8 cellular contexts compared by ENCODE assay signal in the genomic region with DNA sequence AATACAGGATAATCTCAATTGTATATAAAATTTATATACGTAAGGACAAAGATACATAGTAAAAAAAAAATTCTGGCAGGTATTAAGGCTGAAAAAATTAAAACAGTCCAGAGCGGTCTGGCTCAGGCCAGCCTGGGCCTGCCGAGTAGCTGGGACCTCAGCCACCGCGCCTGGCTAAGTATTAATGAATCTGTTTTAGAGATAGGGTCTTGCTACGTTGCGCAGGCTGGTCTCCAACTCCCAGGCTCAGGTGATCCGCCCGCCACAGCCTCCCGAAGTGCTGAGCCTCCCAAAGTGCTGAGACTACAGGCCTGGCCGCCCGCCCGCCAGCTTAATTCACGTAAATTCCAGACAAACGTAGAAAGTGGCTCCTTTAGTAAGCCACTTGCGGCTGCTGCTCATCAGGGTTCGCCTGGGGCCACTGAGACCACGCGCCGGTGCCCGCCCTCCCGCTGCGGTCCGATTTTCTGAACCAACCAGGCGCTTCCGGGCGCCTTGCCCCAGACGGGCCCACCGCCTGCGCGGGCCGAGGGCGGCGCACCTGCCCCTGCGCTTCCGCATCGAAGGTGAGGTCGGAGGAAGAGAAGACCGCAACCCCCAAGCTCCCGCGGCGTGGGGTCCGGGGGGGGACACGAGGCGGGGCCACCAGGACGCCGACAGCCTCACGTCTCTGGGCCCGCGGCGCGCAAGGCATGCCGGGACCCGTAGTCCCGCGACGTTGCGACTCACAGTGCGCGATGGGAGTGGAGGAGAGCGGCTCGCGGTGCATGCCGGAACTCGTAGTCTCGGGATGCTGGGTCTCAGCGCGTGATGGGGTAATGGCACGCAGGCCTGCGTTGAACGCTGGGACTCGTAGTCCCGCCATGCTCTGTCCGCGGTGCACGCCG. TPM values are rescaled to one million over a fixed set of nuclear protein-coding genes. Genes with fewer than 3 reads are reported as not detected.
DNase-seq lines count a peak whose midpoint lies in the region; ATAC-seq, FAIRE-seq and TF ChIP-seq lines count a peak whose summit lies in the region.

No MANE protein-coding gene starts in this region.

- H3K9ac ChIP-seq in iPS-20b (ENCODE audit: low read depth, low read length): peak overlapping the region; percentile 89
- H3K9ac ChIP-seq in skeletal muscle tissue (ENCODE audit: low read depth in 1 of 3, low read length in 3 of 3): peak overlapping the region; percentile 95 to 98 (median 95)

- ATAC-seq in GM18909 (IDR thresholded peaks at IDR 0.05; ENCODE audit: poor library complexity, unreplicated experiment) (peak; percentile 94), HG03159 (IDR thresholded peaks at IDR 0.05; ENCODE audit: unreplicated experiment) (peak; percentile 93)

- no peak for TF ChIP-seq CTCF in WI38 (IDR thresholded peaks at IDR 0.05; ENCODE audit: low read depth, low read length)
- TF ChIP-seq CTCF in bronchial epithelial cell (IDR thresholded peaks at IDR 0.05; ENCODE audit: insufficient read depth, low read length, severe bottlenecking): no peak

- H3K27me3 ChIP-seq in bronchial epithelial cell (ENCODE audit: control insufficient read depth, insufficient read depth, low read length) (no peaks in the 10 kb centered on the region), iPS-20b (ENCODE audit: insufficient read depth, low read length) (no peaks in the 10 kb centered on the region), skeletal muscle tissue (ENCODE audit: control insufficient read depth in 3 of 3, insufficient read depth in 3 of 3, low read length in 3 of 3) (no peaks in the 10 kb centered on the region)

- H3K36me3 ChIP-seq in bronchial epithelial cell (ENCODE audit: control insufficient read depth, insufficient read depth, low read length): peaks cover 4% of the 10 kb centered on the region
- H3K36me3 ChIP-seq in iPS-20b (ENCODE audit: insufficient read depth, low read depth, low read length): no peaks in the 10 kb centered on the region
- H3K36me3 ChIP-seq in skeletal muscle tissue (ENCODE audit: control insufficient read depth in 3 of 3, insufficient read depth in 3 of 3, low read length in 3 of 3): peaks cover 10 to 22% (median 11%) of the 10 kb centered on the region in 3 donors

- DNase-seq in AG08395 (ENCODE audit: low spot score): peak; percentile 99
- peak; percentile 99 for DNase-seq in NCI-H2227 (lab: John Stamatoyannopoulos, UW; ENCODE audit: unreplicated experiment)
- peak; percentile 96 for DNase-seq in bronchial epithelial cell (ENCODE audit: low read depth)

- H3K9me3 ChIP-seq in iPS-20b (ENCODE audit: insufficient read depth, low read depth, low read length) (no peaks in the 10 kb centered on the region), skeletal muscle tissue (ENCODE audit: control insufficient read depth in 3 of 3, low read length in 3 of 3) (no peaks in the 10 kb centered on the region)

- H3K27ac ChIP-seq in iPS-20b (ENCODE audit: low read length): peak overlapping the region; percentile 81
- peak overlapping the region; percentile 98 for H3K27ac ChIP-seq in skeletal muscle tissue (ENCODE audit: low read depth, low read length)

- peaks cover 3% of the 10 kb centered on the region; the same call in 1 of the 2 replicates for H3K4me1 ChIP-seq in iPS-20b (ENCODE audit: insufficient read depth, low read length)
- peaks cover 27 to 48% (median 33%) of the 10 kb centered on the region in 3 donors for H3K4me1 ChIP-seq in skeletal muscle tissue (ENCODE audit: control insufficient read depth in 3 of 3, insufficient read depth in 3 of 3, low read length in 3 of 3)

- H3K4me3 ChIP-seq in WI38 (ENCODE audit: low read depth, low read length) (peak overlapping the region; percentile 85), bronchial epithelial cell (ENCODE audit: low read depth, low read length) (peak overlapping the region; percentile 93), iPS-20b (ENCODE audit: low read length) (peak overlapping the region; percentile 92), skeletal muscle tissue (ENCODE audit: low read length in 3 of 3) (peak overlapping the region; percentile 79 to 98 (median 97))

- peak; percentile 73 for FAIRE-seq in bronchial epithelial cell (lab: Jason Lieb, UNC)

RNA-seq across cellular contexts. Expression of a gene that starts 0.7 kb away (rescaled TPM):
- 27.1 and 32.1 TPM in 2 replicates for total RNA-seq in bronchial epithelial cell
- total RNA-seq in skeletal muscle tissue: 9.4 TPM

Comparison
In these comparisons a context has a peak if more than half of its experiments do, and no peak if none do; other contexts are left out.
1. Peak in every context shown above with its lines: DNase-seq, ATAC-seq, H3K4me3 ChIP-seq and H3K27ac ChIP-seq.